16 cellular contexts compared by ENCODE assay signal in genomic region chr1:160952129-160952510, GRCh38. TPM values are rescaled to one million over a fixed set of nuclear protein-coding genes. Genes with fewer than 3 reads are reported as not detected.
DNase-seq lines count a peak whose midpoint lies in the region; ATAC-seq and TF ChIP-seq lines count a peak whose summit lies in the region.
"Had no signal": no experiment of that assay in that cellular context is flagged by ENCODE, and none has a peak within 500 bp of the region (broad histone marks: within the 10 kb centered on the region; RNA-seq: fewer than 3 reads in every experiment).

No MANE protein-coding gene starts in this region.

- H3K4me3 Mint-ChIP-seq in mesothelial cell of epicardium (no peak overlapping the region), glutamatergic neuron (ENCODE audit: unreplicated experiment) (no peak overlapping the region)
- H3K4me3 Mint-ChIP-seq: CD8-positive, alpha-beta memory T cell had no signal

- H3K4me1 Mint-ChIP-seq in mesothelial cell of epicardium (peaks cover 26% of the 10 kb centered on the region), glutamatergic neuron (ENCODE audit: low read depth, unreplicated experiment) (peaks cover 3% of the 10 kb centered on the region)

- DNase-seq in RWPE2 (ENCODE audit: low spot score) (no peak), mesothelial cell of epicardium (ENCODE audit: low spot score in 2 of 2, unreplicated experiment in 2 of 2) (no peak), DMS53 (lab: John Stamatoyannopoulos, UW) (no peak), glutamatergic neuron (no peak), SHP77 (lab: John Stamatoyannopoulos, UW) (no peak)
- DNase-seq: DMS79, NCI-H1092, NCI-H2171 treated with DMSO at 0.1 percent for 48 hours had no signal

- H3K9me3 ChIP-seq in RWPE2 (ENCODE audit: severe bottlenecking) = no peaks in the 10 kb centered on the region
- H3K9me3 ChIP-seq in esophagus (ENCODE audit: control insufficient read depth in 2 of 2, insufficient read depth in 1 of 2, low read depth in 1 of 2, low read length in 1 of 2) = no peaks in the 10 kb centered on the region
- H3K9me3 ChIP-seq: MG63 had no signal

- WGBS in esophagus, 2 donors = 48 to 59% methylated on average over 2 of the region's 2 CpGs

- H3K27ac Mint-ChIP-seq in mesothelial cell of epicardium (peak overlapping the region; percentile 35), glutamatergic neuron (ENCODE audit: unreplicated experiment) (no peak overlapping the region)

- H3K36me3 Mint-ChIP-seq in mesothelial cell of epicardium (no peaks in the 10 kb centered on the region), glutamatergic neuron (ENCODE audit: unreplicated experiment) (no peaks in the 10 kb centered on the region)
- H3K36me3 Mint-ChIP-seq: CD8-positive, alpha-beta memory T cell had no signal

- H3K27me3 Mint-ChIP-seq in mesothelial cell of epicardium (ENCODE audit: low read depth) (no peaks in the 10 kb centered on the region), glutamatergic neuron (ENCODE audit: unreplicated experiment) (peaks cover 4% of the 10 kb centered on the region)
- H3K27me3 Mint-ChIP-seq: CD8-positive, alpha-beta memory T cell had no signal

- H3K27ac ChIP-seq in RWPE2 (ENCODE audit: poor library complexity, severe bottlenecking) (peak overlapping the region; percentile 11), esophagus (ENCODE audit: low read depth in 2 of 2, low read length in 1 of 2) (peak overlapping the region; percentile 56 to 91), skin epidermis (peak overlapping the region in 14 of 21 experiments; percentile 24 to 73 (median 50))

- peak; percentile 42 for ATAC-seq in RWPE2 (ENCODE audit: low read depth)
- no peak for ATAC-seq in HG02642 (IDR thresholded peaks at IDR 0.05; ENCODE audit: poor library complexity, unreplicated experiment)

- TF ChIP-seq CTCF in RWPE2 (IDR thresholded peaks at IDR 0.05; ENCODE audit: poor library complexity, severe bottlenecking) = no peak
- no peak for TF ChIP-seq CTCF in mesothelial cell of epicardium (IDR thresholded peaks at IDR 0.05; ENCODE audit: unreplicated experiment)
- no peak for TF ChIP-seq CTCF in glutamatergic neuron (IDR thresholded peaks at IDR 0.05; ENCODE audit: partially characterized antibody, unreplicated experiment)

- H3K27me3 ChIP-seq in RWPE2 (ENCODE audit: insufficient read depth, poor library complexity, severe bottlenecking) (no peaks in the 10 kb centered on the region), esophagus (ENCODE audit: control insufficient read depth in 1 of 2, insufficient read depth in 2 of 2, low read length in 2 of 2) (no peaks in the 10 kb centered on the region)
- H3K27me3 ChIP-seq: MG63 had no signal

- H3K4me3 ChIP-seq in RWPE2 (ENCODE audit: severe bottlenecking) = no peak overlapping the region
- H3K4me3 ChIP-seq in esophagus (ENCODE audit: low read depth in 1 of 2, low read length in 2 of 2) = no peak overlapping the region
- H3K4me3 ChIP-seq in skin epidermis = no peak overlapping the region
- H3K4me3 ChIP-seq: MG63 had no signal

- H3K4me1 ChIP-seq in RWPE2 (ENCODE audit: insufficient read depth, poor library complexity, severe bottlenecking) (peaks cover 18% of the 10 kb centered on the region), esophagus (ENCODE audit: control insufficient read depth in 2 of 2, insufficient read depth in 2 of 2, low read length in 1 of 2) (peaks cover 0 to 10% of the 10 kb centered on the region in 2 donors)

- H3K36me3 ChIP-seq in RWPE2 (ENCODE audit: low read depth) (no peaks in the 10 kb centered on the region), esophagus (ENCODE audit: control insufficient read depth in 2 of 2, insufficient read depth in 2 of 2, low read length in 1 of 2) (no peaks in the 10 kb centered on the region)
- H3K36me3 ChIP-seq: MG63 had no signal

- H3K9me3 Mint-ChIP-seq in mesothelial cell of epicardium (no peaks in the 10 kb centered on the region), glutamatergic neuron (ENCODE audit: unreplicated experiment) (no peaks in the 10 kb centered on the region)
- H3K9me3 Mint-ChIP-seq: CD8-positive, alpha-beta memory T cell had no signal

RNA-seq across cellular contexts. Expression of gene ITLN2, which starts 2.5 kb away (rescaled TPM):
- polyA plus RNA-seq in esophagus = under 1 TPM; 0.09 to 0.20 TPM
- total RNA-seq in mesothelial cell of epicardium (0.41 to 0.80 TPM (median 0.72 TPM) in 3 replicates), glutamatergic neuron (ENCODE audit: unreplicated experiment) (not detected)
- total RNA-seq: CD8-positive, alpha-beta memory T cell; IMR-90; NCI-H460; OCI-LY7 had no signal
- polyA plus RNA-seq: CD8-positive, alpha-beta memory T cell; IMR-90 had no signal

Comparison
In these comparisons a context has a peak if more than half of its experiments do, and no peak if none do; other contexts are left out.
1. H3K27ac ChIP-seq: peak in every context shown above with its lines; median percentile 74 in esophagus; 50 in skin epidermis; 11 in RWPE2.